In genomic region chr17:75558666-75559530, GRCh38 we compare ENCODE assay signal across 21 cellular contexts. TPM values are rescaled to one million over a fixed set of nuclear protein-coding genes. Genes with fewer than 3 reads are reported as not detected.
A peak's percentile ranks its signal among the peaks of the same experiment; 100 is the strongest.
DNase-seq lines count a peak whose midpoint lies in the region; ATAC-seq, FAIRE-seq and TF ChIP-seq lines count a peak whose summit lies in the region.
"Had no signal": no experiment of that assay in that cellular context is flagged by ENCODE, and none has a peak within 500 bp of the region (broad histone marks: within the 10 kb centered on the region; RNA-seq: fewer than 3 reads in every experiment).

No MANE protein-coding gene starts in this region.

- 39 to 43% methylated on average over 30 to 35 of the region's 38 CpGs for WGBS in pancreas, 2 donors

- H3K4me3 ChIP-seq in NT2/D1 (ENCODE audit: insufficient read length, low read depth) (no peak overlapping the region), pancreas (peak overlapping the region in 1 of 4 donors; percentile 25)
- H3K4me3 ChIP-seq: ascending aorta, colonic mucosa, spleen, testis had no signal

- intact Hi-C loops in pancreas (cut with DNase I): no loop called here

- H3K27ac ChIP-seq in cingulate gyrus (ENCODE audit: low read depth, low read length) (peak overlapping the region; percentile 67), pancreas (peak overlapping the region; percentile 89 to 93 (median 92))
- H3K27ac ChIP-seq: ascending aorta, KMS-11, spleen, testis had no signal

- no peak for TF ChIP-seq CTCF in pancreas (IDR thresholded peaks at IDR 0.05)

- H3K27me3 ChIP-seq in NT2/D1 (ENCODE audit: insufficient read depth, insufficient read length): no peaks in the 10 kb centered on the region
- no peaks in the 10 kb centered on the region for H3K27me3 ChIP-seq in pancreas
- H3K27me3 ChIP-seq: ascending aorta, colonic mucosa, spleen, testis had no signal

- H3K36me3 ChIP-seq in NT2/D1 (ENCODE audit: insufficient read depth, insufficient read length, low read length) (peaks cover 28% of the 10 kb centered on the region), pancreas (peaks cover 0 to 17% (median 12%) of the 10 kb centered on the region in 3 donors)

- no peak for FAIRE-seq in pancreas (lab: Jason Lieb, UNC)
- FAIRE-seq: D721Med, islet of Langerhans had no signal

- ATAC-seq in pancreas (no peak), GM18867 (IDR thresholded peaks at IDR 0.05; ENCODE audit: unreplicated experiment) (no peak)

- H3K4me1 ChIP-seq in NT2/D1 (ENCODE audit: insufficient read depth, insufficient read length) (peaks cover 21% of the 10 kb centered on the region), pancreas (peaks cover 40 to 42% (median 41%) of the 10 kb centered on the region in 3 donors)

- DNase-seq in NT2/D1 (ENCODE audit: low read depth, low spot score) (no peak), pancreas (peak in 2 of 6 donors; percentile 45 to 72), HUDEP-2 (lab: John Stamatoyannopoulos, UW; ENCODE audit: unreplicated experiment in 76 of 76) (no peak)
- DNase-seq: activated CD4-positive, alpha-beta T cell treated with anti-CD3 and anti-CD28 coated beads, Interleukin-2, amount 50 U/mL, for 4 hours; activated naive CD4-positive, alpha-beta T cell treated with Interleukin-2 at 50 U/mL for 16 hours; colonic mucosa; GDM1; mesendoderm; NCI-H1092 treated with DMSO at 0.1 percent for 48 hours; NCI-H2081 treated with DMSO at 0.1 percent for 48 hours; NCI-H510A; nephron progenitor cell; spleen; SW 1271; testis had no signal

- peak overlapping the region; percentile 3 for H3K9ac ChIP-seq in NT2/D1 (ENCODE audit: insufficient read length, low read depth)
- H3K9ac ChIP-seq: KMS-11 had no signal

- H3K9me3 ChIP-seq in NT2/D1 (ENCODE audit: insufficient read depth, low read length) (no peaks in the 10 kb centered on the region), pancreas (no peaks in the 10 kb centered on the region)
- H3K9me3 ChIP-seq: ascending aorta, colonic mucosa, spleen, testis had no signal

RNA-seq across cellular contexts. Expression of gene MYO15B, which starts 28.7 kb away (rescaled TPM):
- 10 to 100 TPM; 25.9 to 82.0 (median 38.6) TPM for total RNA-seq in pancreas
- 100 to 1,000 TPM; 307 to 325 TPM for polyA plus RNA-seq in pancreas

RNA-seq across cellular contexts. Expression of gene LLGL2, which starts 33.4 kb away (rescaled TPM):
- 100 to 1,000 TPM in 3 of 6 donors, 10 to 100 TPM in 3; 87.8 to 130 (median 101) TPM for total RNA-seq in pancreas
- polyA plus RNA-seq in pancreas: 100 to 1,000 TPM; 286 to 296 TPM

RNA-seq across cellular contexts. Expression of gene TSEN54, which starts 42.6 kb away (rescaled TPM):
- 10 to 100 TPM; 14.9 to 20.0 (median 19.1) TPM for total RNA-seq in pancreas
- polyA plus RNA-seq in pancreas: 100 to 1,000 TPM in 1 of 2 donors, 10 to 100 TPM in 1; 55.1 to 105 TPM

RNA-seq across cellular contexts. Expression of gene CASKIN2, which starts 43.6 kb away (rescaled TPM):
- total RNA-seq in pancreas: 10 to 100 TPM; 12.2 to 20.7 (median 13.2) TPM
- polyA plus RNA-seq in pancreas: 10 to 100 TPM; 12.1 to 14.7 TPM
